19 cellular contexts compared by ENCODE assay signal in the genomic region with DNA sequence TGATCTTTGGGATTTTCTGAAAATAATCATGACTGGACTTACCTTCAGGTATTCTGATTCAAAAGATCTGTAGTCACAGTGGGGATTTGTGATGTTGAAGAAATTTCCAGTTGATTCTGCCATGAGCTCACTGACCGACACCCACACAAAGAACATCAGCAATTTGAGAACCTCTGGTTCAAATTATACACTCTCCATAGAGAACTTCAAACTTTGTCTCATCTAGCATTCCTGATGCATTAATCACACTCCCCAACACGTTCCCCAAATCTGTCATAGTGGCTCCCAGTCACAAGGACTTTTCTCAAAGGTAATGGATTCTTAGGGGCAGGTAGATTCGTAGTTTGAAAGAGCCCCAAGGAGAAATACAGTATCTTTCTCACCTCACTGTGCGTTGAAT.
DNase-seq lines count a peak whose midpoint lies in the region; FAIRE-seq and TF ChIP-seq lines count a peak whose summit lies in the region.
"Had no signal": no experiment of that assay in that cellular context is flagged by ENCODE, and none has a peak within 500 bp of the region (broad histone marks: within the 10 kb centered on the region; RNA-seq: fewer than 3 reads in every experiment).

No MANE protein-coding gene starts in this region.

- peak overlapping the region; percentile 87 for H3K27ac Mint-ChIP-seq in HFFc6
- H3K27ac Mint-ChIP-seq in activated CD4-positive, alpha-beta T cell treated with anti-CD3 and anti-CD28 coated beads, Interleukin-2, amount 10 ng/mL, durations not matched to agents 24 days and 14 days, result no peak overlapping the region
- H3K27ac Mint-ChIP-seq: activated CD4-positive, alpha-beta T cell treated with anti-CD3 and anti-CD28 coated beads for 36 hours; activated naive CD4-positive, alpha-beta T cell treated with anti-CD3 and anti-CD28 coated beads, Interleukin-2, amount 50 U/mL, for 24 hours; natural killer cell; T-helper 1 cell treated with Interleukin-12 subunit alpha and Interleukin-12 subunit beta and Interleukin-4 antibody, amounts not matched to agents 30 μg/mL and 1 μg/mL, for 36 hours had no signal

- TF ChIP-seq CTCF in HFFc6 (IDR thresholded peaks at IDR 0.05) (no peak), bronchial epithelial cell (IDR thresholded peaks at IDR 0.05; ENCODE audit: insufficient read depth, low read length, severe bottlenecking) (no peak)

- H3K4me3 Mint-ChIP-seq in HFFc6, result peak overlapping the region; percentile 57
- no peak overlapping the region for H3K4me3 Mint-ChIP-seq in activated CD4-positive, alpha-beta T cell treated with anti-CD3 and anti-CD28 coated beads, Interleukin-2, amount 10 ng/mL, durations not matched to agents 24 days and 14 days
- H3K4me3 Mint-ChIP-seq: activated CD4-positive, alpha-beta T cell treated with anti-CD3 and anti-CD28 coated beads for 36 hours; activated naive CD4-positive, alpha-beta T cell treated with anti-CD3 and anti-CD28 coated beads, Interleukin-2, amount 50 U/mL, for 24 hours; natural killer cell; T-helper 1 cell treated with Interleukin-12 subunit alpha and Interleukin-12 subunit beta and Interleukin-4 antibody, amounts not matched to agents 30 μg/mL and 1 μg/mL, for 36 hours had no signal

- H3K27me3 Mint-ChIP-seq in HFFc6 (ENCODE audit: insufficient read depth), result no peaks in the 10 kb centered on the region
- no peaks in the 10 kb centered on the region for H3K27me3 Mint-ChIP-seq in activated CD4-positive, alpha-beta T cell treated with anti-CD3 and anti-CD28 coated beads, Interleukin-2, amount 10 ng/mL, durations not matched to agents 24 days and 14 days
- H3K27me3 Mint-ChIP-seq: activated CD4-positive, alpha-beta T cell treated with anti-CD3 and anti-CD28 coated beads for 36 hours; activated naive CD4-positive, alpha-beta T cell treated with anti-CD3 and anti-CD28 coated beads, Interleukin-2, amount 50 U/mL, for 24 hours had no signal

- peaks cover 40% of the 10 kb centered on the region for H3K4me1 Mint-ChIP-seq in HFFc6 (ENCODE audit: low read depth)
- H3K4me1 Mint-ChIP-seq in activated CD4-positive, alpha-beta T cell treated with anti-CD3 and anti-CD28 coated beads, Interleukin-2, amount 10 ng/mL, durations not matched to agents 24 days and 14 days, result no peaks in the 10 kb centered on the region
- H3K4me1 Mint-ChIP-seq: activated CD4-positive, alpha-beta T cell treated with anti-CD3 and anti-CD28 coated beads for 36 hours; activated naive CD4-positive, alpha-beta T cell treated with anti-CD3 and anti-CD28 coated beads, Interleukin-2, amount 50 U/mL, for 24 hours; natural killer cell had no signal

- peak; percentile 54 for DNase-seq in HFFc6
- peak; percentile 74 for DNase-seq in bronchial epithelial cell (ENCODE audit: low read depth)
- DNase-seq in glomerular visceral epithelial cell (ENCODE audit: extremely low spot score), result peak; percentile 1
- DNase-seq in GM19240 (ENCODE audit: insufficient read length, low spot score), result no peak
- no peak for DNase-seq in pons (ENCODE audit: low spot score)
- DNase-seq in Kasumi-1 (lab: John Stamatoyannopoulos, UW), result no peak
- DNase-seq in activated CD4-positive, alpha-beta T cell treated with anti-CD3 and anti-CD28 coated beads, Interleukin-2, amount 10 ng/mL, durations not matched to agents 24 days and 14 days, result no peak
- DNase-seq: activated CD4-positive, alpha-beta T cell treated with anti-CD3 and anti-CD28 coated beads for 36 hours; activated T-cell treated with anti-CD3 and anti-CD28 coated beads for 4 hours; lower lobe of right lung; natural killer cell; NCI-H2029; stimulated activated CD4-positive, alpha-beta T cell treated with anti-CD3 and anti-CD28 coated beads, Interleukin-1b, Interleukin-23, amount 100 ng/mL, for 48 hours; testis had no signal

- H3K36me3 Mint-ChIP-seq in HFFc6 (ENCODE audit: low read depth), result peaks cover 21% of the 10 kb centered on the region
- H3K36me3 Mint-ChIP-seq in activated CD4-positive, alpha-beta T cell treated with anti-CD3 and anti-CD28 coated beads, Interleukin-2, amount 10 ng/mL, durations not matched to agents 24 days and 14 days (ENCODE audit: low read depth), result no peaks in the 10 kb centered on the region
- H3K36me3 Mint-ChIP-seq: activated naive CD4-positive, alpha-beta T cell treated with anti-CD3 and anti-CD28 coated beads, Interleukin-2, amount 50 U/mL, for 24 hours; natural killer cell had no signal

- H3K36me3 ChIP-seq in ACC112 (ENCODE audit: insufficient read depth, low read length), result no peaks in the 10 kb centered on the region
- no peaks in the 10 kb centered on the region for H3K36me3 ChIP-seq in bronchial epithelial cell (ENCODE audit: control insufficient read depth, insufficient read depth, low read length)
- H3K36me3 ChIP-seq: lower lobe of right lung, MG63 had no signal

- no peaks in the 10 kb centered on the region for H3K79me2 ChIP-seq in ACC112 (ENCODE audit: control insufficient read depth, insufficient read depth, low read length, unreplicated experiment)

- H3K27me3 ChIP-seq in ACC112 (ENCODE audit: insufficient read depth, low read length) (no peaks in the 10 kb centered on the region), bronchial epithelial cell (ENCODE audit: control insufficient read depth, insufficient read depth, low read length) (no peaks in the 10 kb centered on the region)
- H3K27me3 ChIP-seq: MG63, testis had no signal

- H3K4me1 ChIP-seq in ACC112 (ENCODE audit: control insufficient read depth, insufficient read depth, low read length, unreplicated experiment), result peaks cover 14% of the 10 kb centered on the region
- H3K4me1 ChIP-seq: lower lobe of right lung, testis had no signal

- no peak overlapping the region for H2AFZ ChIP-seq in ACC112 (ENCODE audit: low read length, unreplicated experiment)

- H3K9me3 Mint-ChIP-seq in HFFc6, result no peaks in the 10 kb centered on the region
- H3K9me3 Mint-ChIP-seq in activated CD4-positive, alpha-beta T cell treated with anti-CD3 and anti-CD28 coated beads, Interleukin-2, amount 10 ng/mL, durations not matched to agents 24 days and 14 days, result no peaks in the 10 kb centered on the region
- H3K9me3 Mint-ChIP-seq: activated naive CD4-positive, alpha-beta T cell treated with anti-CD3 and anti-CD28 coated beads, Interleukin-2, amount 50 U/mL, for 24 hours; T-helper 1 cell treated with Interleukin-12 subunit alpha and Interleukin-12 subunit beta and Interleukin-4 antibody, amounts not matched to agents 30 μg/mL and 1 μg/mL, for 36 hours had no signal

- intact Hi-C loops in activated CD4-positive, alpha-beta T cell treated with anti-CD3 and anti-CD28 coated beads, Interleukin-2, amount 10 ng/mL, durations not matched to agents 24 days and 14 days (cut with micrococcal nuclease), result no loop called here

- no peak overlapping the region for H3K4me3 ChIP-seq in ACC112 (ENCODE audit: low read depth, low read length)
- no peak overlapping the region for H3K4me3 ChIP-seq in bronchial epithelial cell (ENCODE audit: low read depth, low read length)
- H3K4me3 ChIP-seq: lower lobe of right lung, MG63, testis had no signal

- peak; percentile 13 for FAIRE-seq in bronchial epithelial cell (lab: Jason Lieb, UNC)
- FAIRE-seq: HTR-8/SVneo had no signal

- peak overlapping the region; percentile 73 for H3K27ac ChIP-seq in ACC112 (ENCODE audit: low read depth, low read length)
- H3K27ac ChIP-seq: lower lobe of right lung, testis had no signal

Comparison
In these comparisons a context has a peak if more than half of its experiments do, and no peak if none do; other contexts are left out.
1. DNase-seq: peak in HFFc6 (single experiment), bronchial epithelial cell (single experiment) and glomerular visceral epithelial cell (single experiment); none in GM19240 (single experiment), pons (single experiment), Kasumi-1 (0 of 2) and activated CD4-positive, alpha-beta T cell treated with anti-CD3 and anti-CD28 coated beads, Interleukin-2, amount 10 ng/mL, durations not matched to agents 24 days and 14 days (single experiment).